8 cellular contexts compared by ENCODE assay signal in genomic region chr5:141359790-141360426, GRCh38. TPM values are rescaled to one million over a fixed set of nuclear protein-coding genes. Genes with fewer than 3 reads are reported as not detected.
DNase-seq lines count a peak whose midpoint lies in the region; ATAC-seq and TF ChIP-seq lines count a peak whose summit lies in the region.

Gene PCDHGB2 (plus strand): TSS chr5:141359994. CDS start chr5:141360136, 142 bp downstream.

- in situ Hi-C loops in HAP-1 (cut with MboI; ENCODE audit: low sequenced_read_pairs) = loop anchor here (10.0 kb wide), 1 partner anchor 205 kb away; no protein-coding TSS in a partner anchor

- no peaks in the 10 kb centered on the region for H3K27me3 ChIP-seq in HAP-1 (ENCODE audit: low read depth)
- H3K27me3 ChIP-seq in OCI-LY3 (ENCODE audit: low read depth, low read length) = no peaks in the 10 kb centered on the region
- peaks cover 0 to 15% (median 0%) of the 10 kb centered on the region in 45 donors for H3K27me3 ChIP-seq in dorsolateral prefrontal cortex

- H3K4me3 ChIP-seq in HAP-1 = no peak within 1 kb of the TSS
- peak within 1 kb of the TSS; percentile 74 for H3K4me3 ChIP-seq in OCI-LY3 (ENCODE audit: low read length)
- peak within 1 kb of the TSS in 53 of 59 donors; percentile 7 to 60 (median 37) for H3K4me3 ChIP-seq in dorsolateral prefrontal cortex

- H3K9me3 Mint-ChIP-seq in naive thymus-derived CD8-positive, alpha-beta T cell = peaks cover 0 to 89% (median 56%) of the 10 kb centered on the region in 9 donors

- no peaks in the 10 kb centered on the region for H3K36me3 ChIP-seq in HAP-1 (replicated peaks)
- no peaks in the 10 kb centered on the region for H3K36me3 ChIP-seq in OCI-LY3 (replicated peaks; ENCODE audit: low read depth, low read length)

- peak within 1 kb of the TSS; percentile 71 for H3K4me2 ChIP-seq in OCI-LY3 (ENCODE audit: low read length)

- H3K27ac Mint-ChIP-seq in naive thymus-derived CD8-positive, alpha-beta T cell = peak within 1 kb of the TSS in 4 of 10 donors; percentile 48 to 76 (median 62)

- peak; percentile 51 for DNase-seq in EH (ENCODE audit: low read depth)
- DNase-seq in HAP-1 (ENCODE audit: low spot score in 2 of 2) = peak; percentile 27 to 29
- DNase-seq in dorsolateral prefrontal cortex = no peak
- peak in 4 of 10 donors; percentile 9 to 25 (median 19) for DNase-seq in naive thymus-derived CD8-positive, alpha-beta T cell
- DNase-seq in anterior cingulate cortex (lab: John Stamatoyannopoulos, UW) = no peak
- no peak for DNase-seq in foreskin melanocyte
- no peak for DNase-seq in mucosa of gallbladder (ENCODE audit: low spot score)

- H3K79me2 ChIP-seq in OCI-LY3 (ENCODE audit: low read length) = no peaks in the 10 kb centered on the region

- intact Hi-C loops in dorsolateral prefrontal cortex (cut with DNase I) = loop anchor here in 1 of 2 donors (10.0 kb wide), 1 partner anchor 195 kb away; no protein-coding TSS in a partner anchor

- POLR2A ChIA-PET in naive thymus-derived CD8-positive, alpha-beta T cell (lab: Charles Lee) = no interaction called here

- H3K4me3 Mint-ChIP-seq in naive thymus-derived CD8-positive, alpha-beta T cell = peak within 1 kb of the TSS; percentile 70 to 89 (median 84)

- H3K27ac ChIP-seq in OCI-LY3 (ENCODE audit: low read length) (no peak within 1 kb of the TSS), dorsolateral prefrontal cortex (peak within 1 kb of the TSS in 10 of 59 donors; percentile 0 to 63 (median 36))

- peak within 1 kb of the TSS; percentile 47; the same call in 1 of the 2 replicates for H3K9ac ChIP-seq in OCI-LY3 (ENCODE audit: low read length)

- H4K20me1 ChIP-seq in OCI-LY3 (ENCODE audit: insufficient read depth, low read length) = no peaks in the 10 kb centered on the region

- H3K36me3 Mint-ChIP-seq in naive thymus-derived CD8-positive, alpha-beta T cell = peaks cover 24 to 71% (median 35%) of the 10 kb centered on the region in 3 donors

- H3K4me1 Mint-ChIP-seq in naive thymus-derived CD8-positive, alpha-beta T cell = peaks cover 0 to 6% (median 2%) of the 10 kb centered on the region in 4 donors

- TF ChIP-seq CTCF in OCI-LY3 (IDR thresholded peaks at IDR 0.05; ENCODE audit: low read depth, low read length) (peak; percentile 53), dorsolateral prefrontal cortex (IDR thresholded peaks at IDR 0.05 in 54 of 56, conservative IDR thresholded peaks at IDR 0.05 in 2 of 56; ENCODE audit: low read depth in 1 of 56, partially characterized antibody in 56 of 56) (peak in 50 of 56 donors; percentile 12 to 64 (median 42))

- H3K4me1 ChIP-seq in HAP-1 (no peaks in the 10 kb centered on the region), OCI-LY3 (ENCODE audit: low read length) (no peaks in the 10 kb centered on the region)

- peak; percentile 39 to 53 for ATAC-seq in naive thymus-derived CD8-positive, alpha-beta T cell

- H3K27me3 Mint-ChIP-seq in naive thymus-derived CD8-positive, alpha-beta T cell = peaks cover 51 to 98% (median 74%) of the 10 kb centered on the region in 5 donors

- H2AFZ ChIP-seq in OCI-LY3 (ENCODE audit: low read depth, low read length) = peak within 1 kb of the TSS; percentile 84

- H3K9me3 ChIP-seq in HAP-1 (0 out of 2 replicates have a peak, but pooled peaks cover 3% of the 10 kb centered on the region), OCI-LY3 (ENCODE audit: insufficient read depth, low read length) (no peaks in the 10 kb centered on the region)

RNA-seq across cellular contexts. Expression of gene PCDHGB2, which starts in this region (rescaled TPM):
- total RNA-seq in dorsolateral prefrontal cortex = 10 to 100 TPM in 113 of 120 experiments, 1 to 10 TPM in 7; 9.1 to 25.7 (median 13.9) TPM
- under 1 TPM; 0.47 to 0.81 TPM for total RNA-seq in naive thymus-derived CD8-positive, alpha-beta T cell
- polyA plus RNA-seq in naive thymus-derived CD8-positive, alpha-beta T cell = under 1 TPM in 1 of 3 donors, not detected in 2; 0.06 TPM
- 5.1 TPM for total RNA-seq in mucosa of gallbladder

Comparison
In these comparisons a context has a peak if more than half of its experiments do, and no peak if none do; other contexts are left out.
1. Peak in ATAC-seq in naive thymus-derived CD8-positive, alpha-beta T cell; RNA of the gene not detected or under 1 TPM.
2. DNase-seq: peak in EH (single experiment) and HAP-1 (2 of 2); none in dorsolateral prefrontal cortex (0 of 10), anterior cingulate cortex (0 of 58), foreskin melanocyte (single experiment) and mucosa of gallbladder (single experiment).